12 cellular contexts compared by ENCODE assay signal in the genomic region with DNA sequence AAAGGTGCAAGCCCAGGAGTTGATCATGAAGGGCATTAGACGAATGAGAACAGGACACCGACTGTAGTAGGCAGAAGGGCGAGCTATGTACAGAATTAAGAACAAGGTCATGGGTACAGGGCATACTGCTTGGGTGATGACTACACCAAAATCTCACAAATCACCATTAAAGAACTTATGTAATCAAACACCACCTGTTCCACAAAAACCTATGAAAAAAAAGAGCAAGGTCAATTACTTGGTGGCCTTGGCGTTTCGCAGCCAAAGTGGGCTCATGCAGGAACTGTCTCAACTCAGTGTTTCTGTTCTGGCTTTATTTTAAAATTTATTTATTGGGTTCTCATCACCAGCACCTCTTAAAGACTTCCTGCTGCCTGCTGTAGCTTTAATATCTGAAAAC. TPM values are rescaled to one million over a fixed set of nuclear protein-coding genes. Genes with fewer than 3 reads are reported as not detected.
DNase-seq lines count a peak whose midpoint lies in the region; ATAC-seq and TF ChIP-seq lines count a peak whose summit lies in the region.
"Had no signal": no experiment of that assay in that cellular context is flagged by ENCODE, and none has a peak within 500 bp of the region (broad histone marks: within the 10 kb centered on the region; RNA-seq: fewer than 3 reads in every experiment).

No MANE protein-coding gene starts in this region.

- in situ Hi-C loops in transverse colon (cut with MboI; ENCODE audit: low pct_ligation_motif_present in 1 of 4, low pct_unique_long_range_greater_than_20kb in 1 of 4, low sequenced_read_pairs in 3 of 4): loop anchor here in 2 of 4 donors (10.0 to 25.0 kb wide), 2 partner anchors 98 to 145 kb away; a partner anchor contains a TSS

- H3K9me3 ChIP-seq in breast epithelium: no peaks in the 10 kb centered on the region
- H3K9me3 ChIP-seq in transverse colon: no peaks in the 10 kb centered on the region

- intact Hi-C loops in MCF 10A (cut with micrococcal nuclease) (loop anchor here (5.0 kb wide), 1 partner anchor 155 kb away; no protein-coding TSS in a partner anchor), breast epithelium (cut with DNase I; ENCODE audit: low total_unique reads) (no loop called here), transverse colon (cut with DNase I; ENCODE audit: low total_unique reads) (loop anchor here (10.0 kb wide), 1 partner anchor 102 kb away; no protein-coding TSS in a partner anchor)

- H3K4me3 ChIP-seq in breast epithelium (no peak overlapping the region), transverse colon (peak overlapping the region in 1 of 4 donors; percentile 73)

- no TSS peak for BruUV-seq in MCF 10A (replicated peaks; lab: Mats Ljungman, UMichigan)

- DNase-seq in MCF 10A (ENCODE audit: unreplicated experiment) (no peak), breast epithelium (ENCODE audit: low spot score in 2 of 2) (no peak), transverse colon (no peak), NCI-H82 treated with DMSO at 0.1 percent for 48 hours (lab: John Stamatoyannopoulos, UW; ENCODE audit: unreplicated experiment) (no peak), dermis blood vessel endothelial cell (no peak), germinal center (ENCODE audit: low spot score) (no peak)
- no peak for DNase-seq in activated naive CD8-positive, alpha-beta T cell treated with anti-CD3 and anti-CD28 coated beads, Interleukin-2, amount 50 U/mL, for 24 hours
- DNase-seq in natural killer cell treated with Interleukin-12 subunit alpha and Interleukin-12 subunit beta and Interleukin-15 and Interleukin-18, amount 100 ng/mL, for 72 hours (ENCODE audit: low spot score): no peak
- DNase-seq: HFFc6, WERI-Rb-1 had no signal

- CTCF ChIA-PET in MCF 10A (lab: Yijun Ruan, JAX): interaction anchor here (0.6 to 3.0 kb wide), 6 partner anchors 11 to 1249 kb away, joined by 3 to 19 read pairs (median 4); no protein-coding TSS in a partner anchor

- peak overlapping the region in 1 of 2 donors; percentile 94 for H3K27ac ChIP-seq in breast epithelium
- peak overlapping the region; percentile 94 to 100 (median 99) for H3K27ac ChIP-seq in transverse colon

- H3K4me1 Mint-ChIP-seq in MCF 10A (ENCODE audit: insufficient read depth, unreplicated experiment): peaks cover 23% of the 10 kb centered on the region
- peaks cover 69% of the 10 kb centered on the region for H3K4me1 Mint-ChIP-seq in activated naive CD8-positive, alpha-beta T cell treated with anti-CD3 and anti-CD28 coated beads, Interleukin-2, amount 50 U/mL, for 24 hours
- peaks cover 40 to 62% of the 10 kb centered on the region in 2 donors for H3K4me1 Mint-ChIP-seq in natural killer cell treated with Interleukin-12 subunit alpha and Interleukin-12 subunit beta and Interleukin-15 and Interleukin-18, amount 100 ng/mL, for 72 hours (ENCODE audit: low read depth in 2 of 2)

- H3K4me1 ChIP-seq in breast epithelium (peaks cover 0 to 6% of the 10 kb centered on the region in 2 donors), transverse colon (peaks cover 26 to 59% (median 42%) of the 10 kb centered on the region in 4 donors)

- no peaks in the 10 kb centered on the region for H3K36me3 Mint-ChIP-seq in MCF 10A (ENCODE audit: insufficient read depth, unreplicated experiment)
- no peaks in the 10 kb centered on the region for H3K36me3 Mint-ChIP-seq in activated naive CD8-positive, alpha-beta T cell treated with anti-CD3 and anti-CD28 coated beads, Interleukin-2, amount 50 U/mL, for 24 hours (ENCODE audit: low read depth)
- H3K36me3 Mint-ChIP-seq in natural killer cell treated with Interleukin-12 subunit alpha and Interleukin-12 subunit beta and Interleukin-15 and Interleukin-18, amount 100 ng/mL, for 72 hours: no peaks in the 10 kb centered on the region

- no peak for ATAC-seq in activated naive CD8-positive, alpha-beta T cell treated with anti-CD3 and anti-CD28 coated beads, Interleukin-2, amount 50 U/mL, for 24 hours
- ATAC-seq in natural killer cell treated with Interleukin-12 subunit alpha and Interleukin-12 subunit beta and Interleukin-15 and Interleukin-18, amount 100 ng/mL, for 72 hours: no peak

- no peaks in the 10 kb centered on the region for H3K27me3 Mint-ChIP-seq in MCF 10A (ENCODE audit: insufficient read depth, unreplicated experiment)
- no peaks in the 10 kb centered on the region for H3K27me3 Mint-ChIP-seq in activated naive CD8-positive, alpha-beta T cell treated with anti-CD3 and anti-CD28 coated beads, Interleukin-2, amount 50 U/mL, for 24 hours
- no peaks in the 10 kb centered on the region for H3K27me3 Mint-ChIP-seq in natural killer cell treated with Interleukin-12 subunit alpha and Interleukin-12 subunit beta and Interleukin-15 and Interleukin-18, amount 100 ng/mL, for 72 hours

- TF ChIP-seq POLR2A in breast epithelium (IDR thresholded peaks at IDR 0.05) (no peak), transverse colon (IDR thresholded peaks at IDR 0.05) (no peak)

- H3K36me3 ChIP-seq in breast epithelium: no peaks in the 10 kb centered on the region
- H3K36me3 ChIP-seq in transverse colon: no peaks in the 10 kb centered on the region

- no peak overlapping the region for H3K27ac Mint-ChIP-seq in MCF 10A (ENCODE audit: low read depth, unreplicated experiment)
- peak overlapping the region; percentile 62 for H3K27ac Mint-ChIP-seq in activated naive CD8-positive, alpha-beta T cell treated with anti-CD3 and anti-CD28 coated beads, Interleukin-2, amount 50 U/mL, for 24 hours
- peak overlapping the region; percentile 87 to 99 for H3K27ac Mint-ChIP-seq in natural killer cell treated with Interleukin-12 subunit alpha and Interleukin-12 subunit beta and Interleukin-15 and Interleukin-18, amount 100 ng/mL, for 72 hours
- H3K27ac Mint-ChIP-seq: HFFc6 had no signal

- TF ChIP-seq EP300 in transverse colon (IDR thresholded peaks at IDR 0.05; ENCODE audit: low read depth): no peak

- POLR2A ChIA-PET in MCF 10A (lab: Yijun Ruan, JAX): interaction anchor here (0.6 to 6.0 kb wide), 6 partner anchors 9 to 143 kb away, joined by 3 to 88 read pairs (median 11); a partner anchor contains a TSS

- H3K9me3 Mint-ChIP-seq in MCF 10A (ENCODE audit: unreplicated experiment): no peaks in the 10 kb centered on the region
- H3K9me3 Mint-ChIP-seq in activated naive CD8-positive, alpha-beta T cell treated with anti-CD3 and anti-CD28 coated beads, Interleukin-2, amount 50 U/mL, for 24 hours: no peaks in the 10 kb centered on the region
- no peaks in the 10 kb centered on the region for H3K9me3 Mint-ChIP-seq in natural killer cell treated with Interleukin-12 subunit alpha and Interleukin-12 subunit beta and Interleukin-15 and Interleukin-18, amount 100 ng/mL, for 72 hours
- H3K9me3 Mint-ChIP-seq: HFFc6 had no signal

- 60 to 83% methylated on average over 2 to 5 of the region's 5 CpGs for WGBS in transverse colon (ENCODE audit: low coverage in 1 of 2), 2 donors

- H3K27me3 ChIP-seq in breast epithelium (no peaks in the 10 kb centered on the region), transverse colon (no peaks in the 10 kb centered on the region)

- TF ChIP-seq CTCF in MCF 10A (IDR thresholded peaks at IDR 0.05; ENCODE audit: unreplicated experiment): no peak
- TF ChIP-seq CTCF in breast epithelium (IDR thresholded peaks at IDR 0.05): no peak
- no peak for TF ChIP-seq CTCF in transverse colon (IDR thresholded peaks at IDR 0.05)

- peak overlapping the region; percentile 95 for H3K4me3 Mint-ChIP-seq in MCF 10A (ENCODE audit: unreplicated experiment)
- H3K4me3 Mint-ChIP-seq in activated naive CD8-positive, alpha-beta T cell treated with anti-CD3 and anti-CD28 coated beads, Interleukin-2, amount 50 U/mL, for 24 hours: peak overlapping the region; percentile 90
- peak overlapping the region; percentile 87 for H3K4me3 Mint-ChIP-seq in natural killer cell treated with Interleukin-12 subunit alpha and Interleukin-12 subunit beta and Interleukin-15 and Interleukin-18, amount 100 ng/mL, for 72 hours

RNA-seq across cellular contexts. Expression of a gene that starts 2.1 kb away (rescaled TPM):
- 9.4 and 10.4 TPM in 2 replicates for total RNA-seq in MCF 10A (2022)
- total RNA-seq in breast epithelium: 10 to 100 TPM; 22.6 to 34.7 (median 34.0) TPM
- total RNA-seq in natural killer cell treated with Interleukin-12 subunit alpha and Interleukin-12 subunit beta and Interleukin-15 and Interleukin-18, amount 100 ng/mL, for 72 hours: 10 to 100 TPM; 78.4 to 88.3 TPM
- 10 to 100 TPM; 21.3 to 35.5 (median 30.2) TPM for total RNA-seq in transverse colon
- total RNA-seq in dermis blood vessel endothelial cell: 18.7 and 22.6 TPM in 2 replicates

RNA-seq across cellular contexts. Expression of a gene that starts 30.3 kb away (rescaled TPM):
- not detected in 2 replicates for total RNA-seq in MCF 10A (2022)
- not detected for total RNA-seq in breast epithelium
- not detected for total RNA-seq in natural killer cell treated with Interleukin-12 subunit alpha and Interleukin-12 subunit beta and Interleukin-15 and Interleukin-18, amount 100 ng/mL, for 72 hours
- total RNA-seq in transverse colon: not detected
- not detected in 2 replicates for total RNA-seq in dermis blood vessel endothelial cell
- total RNA-seq: fibroblast of lung, HFFc6, renal cortical epithelial cell had no signal
